13 cellular contexts compared by ENCODE assay signal in genomic region chr5:60503771-60504170, GRCh38.
DNase-seq lines count a peak whose midpoint lies in the region; ATAC-seq and TF ChIP-seq lines count a peak whose summit lies in the region.
"Had no signal": no experiment of that assay in that cellular context is flagged by ENCODE, and none has a peak within 500 bp of the region (broad histone marks: within the 10 kb centered on the region; RNA-seq: fewer than 3 reads in every experiment).

No MANE protein-coding gene starts in this region.

- POLR2A ChIA-PET in PC-9 (lab: Charles Lee; ENCODE audit: unreplicated experiment) = no interaction called here

- ATAC-seq in GM18499 (IDR thresholded peaks at IDR 0.05; ENCODE audit: insufficient read depth, unreplicated experiment) (peak; percentile 89), GM19455 (IDR thresholded peaks at IDR 0.05; ENCODE audit: unreplicated experiment) (peak; percentile 78), HG02884 (IDR thresholded peaks at IDR 0.05; ENCODE audit: unreplicated experiment) (peak; percentile 79), HG03575 (IDR thresholded peaks at IDR 0.05; ENCODE audit: extremely low read depth, insufficient number of reproducible peaks, low FRiP score, unreplicated experiment) (peak; percentile 62)
- ATAC-seq: natural killer cell treated with Interleukin-12 subunit alpha and Interleukin-12 subunit beta and Interleukin-15 and Interleukin-18, amount 100 ng/mL, for 72 hours had no signal

- no peaks in the 10 kb centered on the region for H3K27me3 ChIP-seq in PC-9 (ENCODE audit: insufficient read depth, low read depth)
- H3K27me3 ChIP-seq in H7 (ENCODE audit: control insufficient read depth, insufficient read depth, low read length) = no peaks in the 10 kb centered on the region
- H3K27me3 ChIP-seq: BLaER1 treated with 17β-estradiol and CSF1 and Interleukin-3, amounts not matched to agents 10 nM and 100 nM; brain microvascular endothelial cell had no signal

- TF ChIP-seq CTCF in PC-9 (conservative IDR thresholded peaks at IDR 0.05) = no peak

- H4K20me1 ChIP-seq in PC-9 (ENCODE audit: insufficient read depth) = no peaks in the 10 kb centered on the region
- H4K20me1 ChIP-seq: BLaER1 treated with 17β-estradiol and CSF1 and Interleukin-3, amounts not matched to agents 10 nM and 100 nM had no signal

- H3K9me2 ChIP-seq in PC-9 (ENCODE audit: insufficient read depth) = no peaks in the 10 kb centered on the region

- BruUV-seq in PC-9 (replicated peaks; lab: Mats Ljungman, UMichigan) = no TSS peak

- intact Hi-C loops in PC-9 (cut with micrococcal nuclease; ENCODE audit: unreplicated experiment) = no loop called here

- no peaks in the 10 kb centered on the region for H3K36me3 ChIP-seq in PC-9 (ENCODE audit: low read depth)
- no peaks in the 10 kb centered on the region for H3K36me3 ChIP-seq in H7 (replicated peaks; ENCODE audit: control insufficient read depth, insufficient read depth, low read length)
- H3K36me3 ChIP-seq: brain microvascular endothelial cell had no signal

- H2AFZ ChIP-seq in PC-9 = no peak overlapping the region

- DNase-seq in NCI-H345 treated with DMSO at 0.1 percent for 48 hours (lab: John Stamatoyannopoulos, UW; ENCODE audit: unreplicated experiment) (no peak), PC-9 (no peak), H7 (no peak), GDM1 (lab: John Stamatoyannopoulos, UW) (no peak)
- DNase-seq: brain microvascular endothelial cell, NCI-H1105 had no signal

- no peaks in the 10 kb centered on the region for H3F3A ChIP-seq in PC-9 (ENCODE audit: insufficient read depth, low read depth)

- CTCF ChIA-PET in PC-9 (lab: Charles Lee) = interaction anchor here (0.6 kb wide), 1 partner anchor 154 kb away, joined by 3 read pairs; no protein-coding TSS in a partner anchor

- H3K4me3 ChIP-seq in PC-9 (no peak overlapping the region), H7 (ENCODE audit: insufficient read depth, low read depth, low read length) (no peak overlapping the region)
- H3K4me3 ChIP-seq: BLaER1 treated with 17β-estradiol and CSF1 and Interleukin-3, amounts not matched to agents 10 nM and 100 nM had no signal

- no peak overlapping the region for H3K27ac ChIP-seq in PC-9
- H3K27ac ChIP-seq: BLaER1 treated with 17β-estradiol and CSF1 and Interleukin-3, amounts not matched to agents 10 nM and 100 nM; brain microvascular endothelial cell; HL-60 had no signal

- 0 out of 2 replicates have a peak, but pooled peaks cover 9% of the 10 kb centered on the region for H3K4me1 ChIP-seq in PC-9 (replicated peaks; ENCODE audit: insufficient read depth)

- no peaks in the 10 kb centered on the region for H3K9me3 ChIP-seq in PC-9 (ENCODE audit: insufficient read depth, low read depth)

- H3K79me2 ChIP-seq in PC-9 (ENCODE audit: low read depth) = no peaks in the 10 kb centered on the region

- H3K4me2 ChIP-seq in PC-9 = no peak overlapping the region; the same call in 1 of the 2 replicates
